In genomic region chr20:21224217-21224616, GRCh38 we compare ENCODE assay signal across 22 cellular contexts.
DNase-seq lines count a peak whose midpoint lies in the region; ATAC-seq, FAIRE-seq and TF ChIP-seq lines count a peak whose summit lies in the region.
"Had no signal": no experiment of that assay in that cellular context is flagged by ENCODE, and none has a peak within 500 bp of the region (broad histone marks: within the 10 kb centered on the region; RNA-seq: fewer than 3 reads in every experiment).

No MANE protein-coding gene starts in this region.

- H3K79me2 ChIP-seq in HepG2 (ENCODE audit: insufficient read depth, low read length) (no peaks in the 10 kb centered on the region), H9 (ENCODE audit: insufficient read depth, low read length) (no peaks in the 10 kb centered on the region), neural progenitor cell (ENCODE audit: low read depth) (no peaks in the 10 kb centered on the region)

- no peak overlapping the region for H4K8ac ChIP-seq in H9 (replicated peaks; ENCODE audit: insufficient read length, low read depth, low read length)

- H3K27ac Mint-ChIP-seq in H9: peak overlapping the region in 2 of 3 experiments; percentile 25 to 67; a peak in 3 of 7 replicates
- no peak overlapping the region for H3K27ac Mint-ChIP-seq in neural progenitor cell
- H3K27ac Mint-ChIP-seq: B cell; CD4-positive, alpha-beta T cell; CD8-positive, alpha-beta T cell had no signal

- no peak overlapping the region for H2BK120ac ChIP-seq in H9 (ENCODE audit: low read depth, low read length, poor library complexity, severe bottlenecking)

- H3K9me3 Mint-ChIP-seq in H9 (no peaks in the 10 kb centered on the region), neural progenitor cell (no peaks in the 10 kb centered on the region)
- H3K9me3 Mint-ChIP-seq: CD4-positive, alpha-beta T cell; CD8-positive, alpha-beta T cell had no signal

- H4K20me1 ChIP-seq in HepG2 (ENCODE audit: insufficient read depth, low read length): no peaks in the 10 kb centered on the region
- H4K20me1 ChIP-seq in H9 (ENCODE audit: control insufficient read depth, insufficient read depth, insufficient read length): no peaks in the 10 kb centered on the region
- H4K20me1 ChIP-seq in neural progenitor cell (ENCODE audit: low read depth): no peaks in the 10 kb centered on the region

- no peak for TF ChIP-seq POLR2A in HepG2 (IDR thresholded peaks at IDR 0.05; ENCODE audit: insufficient read depth in 1 of 2, low read depth in 2 of 2, low read length in 2 of 2)
- TF ChIP-seq POLR2A in right lobe of liver (IDR thresholded peaks at IDR 0.05): no peak

- H2BK20ac ChIP-seq in H9 (ENCODE audit: low read depth, low read length, poor library complexity, severe bottlenecking): no peak overlapping the region

- no peaks in the 10 kb centered on the region for H3K9me3 ChIP-seq in HepG2 (ENCODE audit: low read length)
- no peaks in the 10 kb centered on the region for H3K9me3 ChIP-seq in right lobe of liver
- H3K9me3 ChIP-seq in H9 (ENCODE audit: control insufficient read depth, low read depth, low read length): no peaks in the 10 kb centered on the region
- no peaks in the 10 kb centered on the region for H3K9me3 ChIP-seq in neural progenitor cell (ENCODE audit: low read depth)
- H3K9me3 ChIP-seq: BLaER1 treated with 17β-estradiol and CSF1 and Interleukin-3, amounts not matched to agents 10 nM and 100 nM; Caco-2 had no signal

- no peak overlapping the region for H3K4me3 Mint-ChIP-seq in H9
- H3K4me3 Mint-ChIP-seq in neural progenitor cell: no peak overlapping the region
- H3K4me3 Mint-ChIP-seq: B cell; CD4-positive, alpha-beta T cell; CD8-positive, alpha-beta T cell had no signal

- H3K18ac ChIP-seq in H9 (ENCODE audit: insufficient read length, low read depth, low read length): no peak overlapping the region

- H3K79me1 ChIP-seq in H9 (ENCODE audit: insufficient read depth, low read depth, low read length, poor library complexity, severe bottlenecking): no peaks in the 10 kb centered on the region

- H3F3A ChIP-seq in neural progenitor cell (ENCODE audit: low read depth): peaks cover 44% of the 10 kb centered on the region

- no peak overlapping the region for H2BK12ac ChIP-seq in H9 (ENCODE audit: insufficient read length, low read depth, low read length)

- H3K9ac ChIP-seq in HepG2 (ENCODE audit: insufficient read depth, low read depth, low read length) (no peak overlapping the region), H9 (ENCODE audit: extremely low read depth, insufficient read length, low read length) (no peak overlapping the region), neural progenitor cell (no peak overlapping the region), rectal smooth muscle tissue (ENCODE audit: low read length) (no peak overlapping the region)
- H3K9ac ChIP-seq: BLaER1 treated with 17β-estradiol and CSF1 and Interleukin-3, amounts not matched to agents 10 nM and 100 nM had no signal

- H3T11ph ChIP-seq in H9 (ENCODE audit: low read length): no peak overlapping the region

- H3K27me3 Mint-ChIP-seq in H9 (ENCODE audit: low read depth): no peaks in the 10 kb centered on the region
- H3K27me3 Mint-ChIP-seq in neural progenitor cell (ENCODE audit: insufficient read depth, low read depth): peaks cover 4% of the 10 kb centered on the region
- H3K27me3 Mint-ChIP-seq: B cell; CD4-positive, alpha-beta T cell had no signal

- in situ Hi-C loops in HepG2 (cut with HindIII; ENCODE audit: extremely low pct_ligation_motif_present, low pct_unique_long_range_greater_than_20kb): no loop called here

- H3K27me3 ChIP-seq in HepG2 (ENCODE audit: control insufficient read depth in 1 of 2, insufficient read depth in 2 of 2, low read length in 2 of 2) (no peaks in the 10 kb centered on the region), right lobe of liver (no peaks in the 10 kb centered on the region), H9 (ENCODE audit: insufficient read depth, low read length) (no peaks in the 10 kb centered on the region), neural progenitor cell (no peaks in the 10 kb centered on the region), rectal smooth muscle tissue (ENCODE audit: control insufficient read depth, insufficient read depth, low read length) (no peaks in the 10 kb centered on the region)
- H3K27me3 ChIP-seq: BLaER1 treated with 17β-estradiol and CSF1 and Interleukin-3, amounts not matched to agents 10 nM and 100 nM had no signal

- WGBS in HepG2 (ENCODE audit: low lambda C conversion rate): 87% methylated on average over 4 of the region's 4 CpGs
- WGBS in right lobe of liver (ENCODE audit: insufficient coverage, low coverage, low lambda C conversion rate, missing lambda C conversion rate): 57% methylated on average over 1 of the region's 4 CpGs
- WGBS in H9 (ENCODE audit: extremely low coverage, insufficient read length, low lambda C conversion rate): no CpG with 5 or more reads among the region's 4 CpGs

- TF ChIP-seq EP300 in HepG2 (IDR thresholded peaks at IDR 0.05; ENCODE audit: low read depth in 2 of 2, low read length in 2 of 2) (no peak), HepG2 (CRISPR knock-in tag; IDR thresholded peaks at IDR 0.05; ENCODE audit: borderline replicate concordance) (no peak)

- no TSS peak for BruUV-seq in HepG2 (replicated peaks; lab: Mats Ljungman, UMichigan)

- H2BK15ac ChIP-seq in H9 (ENCODE audit: low read depth, low read length): no peak overlapping the region

- H3K27ac ChIP-seq in HepG2 (ENCODE audit: extremely low read length, insufficient read depth, low read length) (no peak overlapping the region), right lobe of liver (no peak overlapping the region), H9 (ENCODE audit: insufficient read length, low read depth, low read length) (no peak overlapping the region), neural progenitor cell (no peak overlapping the region), rectal smooth muscle tissue (ENCODE audit: low read depth, low read length) (peak overlapping the region; percentile 13)
- H3K27ac ChIP-seq: 22Rv1; BLaER1 treated with 17β-estradiol and CSF1 and Interleukin-3, amounts not matched to agents 10 nM and 100 nM; C4-2B had no signal

- H2BK5ac ChIP-seq in H9 (ENCODE audit: insufficient read length, low read length): no peak overlapping the region

- H3K23ac ChIP-seq in H9 (ENCODE audit: insufficient read length, low read depth, low read length): no peak overlapping the region

- H3K4me2 ChIP-seq in HepG2 (ENCODE audit: low read depth, low read length): no peak overlapping the region
- H3K4me2 ChIP-seq in H9 (ENCODE audit: insufficient read depth, insufficient read length, low read length): no peak overlapping the region
- H3K4me2 ChIP-seq in neural progenitor cell: peak overlapping the region; percentile 2
- H3K4me2 ChIP-seq: BLaER1 treated with 17β-estradiol and CSF1 and Interleukin-3, amounts not matched to agents 10 nM and 100 nM had no signal

- ATAC-seq in HepG2: no peak
- ATAC-seq in right lobe of liver: no peak
- ATAC-seq in GM18511 (IDR thresholded peaks at IDR 0.05; ENCODE audit: unreplicated experiment): no peak
- no peak for ATAC-seq in GM21619 (IDR thresholded peaks at IDR 0.05; ENCODE audit: unreplicated experiment)
- ATAC-seq: CD8-positive, alpha-beta T cell had no signal

- TF ChIP-seq CTCF in HepG2 (CRISPR knock-in tag; IDR thresholded peaks at IDR 0.05): no peak
- no peak for TF ChIP-seq CTCF in right lobe of liver (IDR thresholded peaks at IDR 0.05)
- no peak for TF ChIP-seq CTCF in H9 (conservative IDR thresholded peaks at IDR 0.05)
- no peak for TF ChIP-seq CTCF in neural progenitor cell (IDR thresholded peaks at IDR 0.05)

- H3K23me2 ChIP-seq in H9 (ENCODE audit: insufficient read length, low read depth, low read length, poor library complexity, severe bottlenecking): no peaks in the 10 kb centered on the region

- CTCF ChIA-PET in HepG2 (lab: Yijun Ruan, JAX; ENCODE audit: low intra/inter-chr PET ratio, low total read pairs): no interaction called here

- no peak overlapping the region for H3K14ac ChIP-seq in H9 (ENCODE audit: insufficient read depth, low read length)

- H4K5ac ChIP-seq in H9 (ENCODE audit: insufficient read length, low read depth, low read length): no peak overlapping the region

- H3K4me3 ChIP-seq in HepG2 (replicated peaks in 1 of 3; ENCODE audit: insufficient read depth in 1 of 3, low read depth in 2 of 3, low read length in 3 of 3) (no peak overlapping the region), right lobe of liver (no peak overlapping the region), neural progenitor cell (no peak overlapping the region), rectal smooth muscle tissue (ENCODE audit: low read length) (no peak overlapping the region)
- H3K4me3 ChIP-seq: BLaER1 treated with 17β-estradiol and CSF1 and Interleukin-3, amounts not matched to agents 10 nM and 100 nM had no signal

- H3K4ac ChIP-seq in H9 (ENCODE audit: low read depth, low read length): no peak overlapping the region

- peaks cover 0 to 16% (median 9%) of the 10 kb centered on the region in 3 experiments; a peak in 4 of 7 replicates for H3K36me3 Mint-ChIP-seq in H9 (ENCODE audit: insufficient read depth in 1 of 3, low read depth in 3 of 3)
- H3K36me3 Mint-ChIP-seq in neural progenitor cell: no peaks in the 10 kb centered on the region

- peaks cover 30 to 52% of the 10 kb centered on the region in 2 experiments for H3K36me3 ChIP-seq in HepG2 (replicated peaks in 1 of 2; ENCODE audit: control insufficient read depth in 1 of 2, insufficient read depth in 2 of 2, low read length in 2 of 2)
- no peaks in the 10 kb centered on the region for H3K36me3 ChIP-seq in right lobe of liver
- H3K36me3 ChIP-seq in neural progenitor cell: no peaks in the 10 kb centered on the region
- peaks cover 9% of the 10 kb centered on the region for H3K36me3 ChIP-seq in rectal smooth muscle tissue (ENCODE audit: control insufficient read depth, insufficient read depth, low read length)

- no peak overlapping the region for H2AK5ac ChIP-seq in H9 (ENCODE audit: insufficient read length, low read length)

- no peak for FAIRE-seq in HepG2 (lab: Jason Lieb, UNC)
- FAIRE-seq: D721Med, G401.6, GM12891 had no signal

- intact Hi-C loops in HepG2 (cut with micrococcal nuclease; ENCODE audit: unreplicated experiment) (no loop called here), right lobe of liver (cut with DNase I) (no loop called here)

- H3K4me1 Mint-ChIP-seq in H9: peaks cover 64% of the 10 kb centered on the region in 2 experiments
- peaks cover 26% of the 10 kb centered on the region for H3K4me1 Mint-ChIP-seq in neural progenitor cell

- H3K4me1 ChIP-seq in HepG2 (ENCODE audit: insufficient read depth, low read length) (no peaks in the 10 kb centered on the region), right lobe of liver (no peaks in the 10 kb centered on the region), H9 (ENCODE audit: insufficient read depth, low read length) (no peaks in the 10 kb centered on the region; the same call in 1 of the 2 replicates), neural progenitor cell (peaks cover 79% of the 10 kb centered on the region), rectal smooth muscle tissue (ENCODE audit: control insufficient read depth, insufficient read depth, low read length) (no peaks in the 10 kb centered on the region)
- H3K4me1 ChIP-seq: Caco-2 had no signal

- DNase-seq in HepG2 (ENCODE audit: low spot score) (no peak), right lobe of liver (no peak), H9 (no peak), neural progenitor cell (ENCODE audit: low spot score) (no peak), NCI-H2227 treated with DMSO at 0.1 percent for 48 hours (lab: John Stamatoyannopoulos, UW) (no peak)
- DNase-seq: AML-193; Caco-2; Calu3; CD4-positive, alpha-beta T cell; CD8-positive, alpha-beta T cell; DMS79 treated with DMSO at 0.1 percent for 48 hours; GF-D8 had no signal

- no peak overlapping the region for H3K56ac ChIP-seq in H9 (ENCODE audit: insufficient read length, low read depth, low read length)

- TF ChIP-seq RAD21 in HepG2 (CRISPR knock-in tag; IDR thresholded peaks at IDR 0.05): no peak

- H4K91ac ChIP-seq in H9 (ENCODE audit: insufficient read length, low read depth, low read length): no peak overlapping the region

- H2AFZ ChIP-seq in HepG2 (ENCODE audit: low read length) (no peak overlapping the region), H9 (ENCODE audit: low read length) (no peak overlapping the region), neural progenitor cell (replicated peaks) (no peak overlapping the region)

- POLR2A ChIA-PET in HepG2 (lab: Yijun Ruan, JAX): no interaction called here
